Comparison of ENCODE assay signal across 9 cellular contexts in the genomic region with DNA sequence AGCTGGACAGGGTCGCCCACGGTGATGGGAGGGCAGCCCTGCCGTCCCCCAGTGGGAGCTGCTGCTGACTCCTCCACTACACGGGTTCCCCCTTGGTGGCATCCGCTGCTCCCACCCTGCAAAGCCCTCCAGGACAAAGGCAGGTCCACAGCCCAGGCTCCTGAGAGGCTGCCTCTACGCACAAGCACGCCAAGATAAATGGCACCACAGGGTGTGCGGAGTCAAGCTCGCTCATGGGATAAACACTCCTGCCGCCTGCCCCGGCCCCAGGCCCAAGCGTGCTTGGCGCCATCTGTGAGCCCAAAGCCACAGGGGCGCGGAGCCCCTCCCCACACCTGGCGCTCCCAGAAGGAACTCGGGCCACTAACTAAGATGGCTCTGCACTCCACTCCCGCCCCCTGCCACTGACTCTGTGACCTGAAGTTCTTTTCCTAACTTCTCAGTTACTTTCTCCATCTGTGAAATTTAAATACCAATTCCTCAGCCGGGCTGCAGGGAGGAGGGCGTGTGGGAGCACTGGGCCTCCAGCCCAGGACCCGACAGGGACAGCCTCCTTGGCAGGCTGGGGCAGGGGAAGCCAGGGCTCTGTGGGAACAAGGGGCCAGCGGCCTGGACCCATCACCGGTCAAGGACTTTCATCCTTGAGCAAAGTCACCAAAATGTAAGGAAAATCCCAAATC. TPM values are rescaled to one million over a fixed set of nuclear protein-coding genes. Genes with fewer than 3 reads are reported as not detected.
DNase-seq lines count a peak whose midpoint lies in the region; ATAC-seq and TF ChIP-seq lines count a peak whose summit lies in the region.
"Had no signal": no experiment of that assay in that cellular context is flagged by ENCODE, and none has a peak within 500 bp of the region (broad histone marks: within the 10 kb centered on the region; RNA-seq: fewer than 3 reads in every experiment).

No MANE protein-coding gene starts in this region.

- H3K9ac ChIP-seq in mesendoderm (ENCODE audit: low read length), result no peak overlapping the region

- no peak overlapping the region for H3K18ac ChIP-seq in mesendoderm (ENCODE audit: low read length)

- no peak for TF ChIP-seq POLR2A in heart left ventricle (IDR thresholded peaks at IDR 0.05)
- no peak for TF ChIP-seq POLR2A in gastrocnemius medialis (IDR thresholded peaks at IDR 0.05)

- H3K4me2 ChIP-seq in mesendoderm (ENCODE audit: low read length), result no peak overlapping the region

- H2BK15ac ChIP-seq in mesendoderm (replicated peaks; ENCODE audit: low read depth), result no peak overlapping the region

- H2BK5ac ChIP-seq in mesendoderm (ENCODE audit: low read length), result no peak overlapping the region

- peak overlapping the region; percentile 69 for H3K4me3 ChIP-seq in GM12865 (ENCODE audit: low read depth, low read length)
- H3K4me3 ChIP-seq in heart left ventricle, result peak overlapping the region in 8 of 12 donors; percentile 3 to 40 (median 23)
- peak overlapping the region in 3 of 4 donors; percentile 7 to 30 (median 13) for H3K4me3 ChIP-seq in gastrocnemius medialis
- no peak overlapping the region for H3K4me3 ChIP-seq in mesendoderm (ENCODE audit: low read length)

- H3K9me3 Mint-ChIP-seq in WTC11 (no peaks in the 10 kb centered on the region), Calu3 (ENCODE audit: low read depth, unreplicated experiment) (no peaks in the 10 kb centered on the region)

- BruUV-seq in Calu3 (replicated peaks; lab: Mats Ljungman, UMichigan), result no TSS peak

- no peaks in the 10 kb centered on the region for H3K27me3 ChIP-seq in heart left ventricle
- H3K27me3 ChIP-seq in gastrocnemius medialis, result no peaks in the 10 kb centered on the region
- no peaks in the 10 kb centered on the region for H3K27me3 ChIP-seq in mesendoderm (ENCODE audit: insufficient read depth, low read length, poor library complexity)

- no peaks in the 10 kb centered on the region for H3K79me2 ChIP-seq in mesendoderm (ENCODE audit: control insufficient read depth, insufficient read depth, low read length)

- no peak overlapping the region for H2BK120ac ChIP-seq in mesendoderm (ENCODE audit: low read depth, low read length)

- in situ Hi-C loops in gastrocnemius medialis (cut with MboI; ENCODE audit: low sequenced_read_pairs in 4 of 4), result no loop called here

- CTCF ChIA-PET in WTC11 (lab: Charles Lee) (interaction anchor here (0.6 to 7.2 kb wide), 12 partner anchors 11 to 1025 kb away, joined by 3 to 97 read pairs (median 4); partner anchors contain the start of genes BATF2, CDC42BPG, EHD1 and FIBP), Calu3 (lab: Charles Lee) (no interaction called here)

- no peaks in the 10 kb centered on the region; the same call in 1 of the 2 replicates for H3K36me3 Mint-ChIP-seq in WTC11
- peaks cover 34% of the 10 kb centered on the region for H3K36me3 Mint-ChIP-seq in Calu3 (ENCODE audit: insufficient read depth, unreplicated experiment)

- H3K27me3 Mint-ChIP-seq in WTC11 (ENCODE audit: low read depth) (no peaks in the 10 kb centered on the region), Calu3 (ENCODE audit: unreplicated experiment) (no peaks in the 10 kb centered on the region)

- no peak for TF ChIP-seq CTCF in GM12865 (IDR thresholded peaks at IDR 0.05; ENCODE audit: insufficient read depth, low read depth, low read length, missing control alignments)
- no peak for TF ChIP-seq CTCF in WTC11 (IDR thresholded peaks at IDR 0.05)
- no peak for TF ChIP-seq CTCF in heart left ventricle (IDR thresholded peaks at IDR 0.05)
- no peak for TF ChIP-seq CTCF in gastrocnemius medialis (IDR thresholded peaks at IDR 0.05 in 4 of 5, conservative IDR thresholded peaks at IDR 0.05 in 1 of 5)
- TF ChIP-seq CTCF in Calu3 (IDR thresholded peaks at IDR 0.05; ENCODE audit: unreplicated experiment), result no peak

- whole genome bisulfite sequencing in heart left ventricle, 4 donors, result 42 to 64% (median 55%) methylated on average over 13 to 23 of the region's 23 CpGs
- WGBS in mesendoderm (ENCODE audit: extremely low coverage, insufficient coverage, low lambda C conversion rate), result no CpG with 5 or more reads among the region's 23 CpGs

- no peak overlapping the region for H3K4ac ChIP-seq in mesendoderm (ENCODE audit: low read depth, low read length)

- H3K9me3 ChIP-seq in heart left ventricle (no peaks in the 10 kb centered on the region), gastrocnemius medialis (no peaks in the 10 kb centered on the region)

- no peak overlapping the region for H2AK5ac ChIP-seq in mesendoderm (ENCODE audit: low read length)

- intact Hi-C loops in heart left ventricle (cut with DNase I) (loop anchor here in 1 of 10 donors (2.0 kb wide), 1 partner anchor 13 kb away; no protein-coding TSS in a partner anchor), gastrocnemius medialis (cut with DNase I; ENCODE audit: low total_unique reads) (loop anchor here (1.0 kb wide), 1 partner anchor 15 kb away; the partner anchor contains the start of gene EHD1), Calu3 (cut with micrococcal nuclease; ENCODE audit: unreplicated experiment) (no loop called here)

- H3K23ac ChIP-seq in mesendoderm (ENCODE audit: low read length), result no peak overlapping the region

- no peak for DNase-seq in GM12865 (ENCODE audit: low read depth)
- DNase-seq in WTC11 (ENCODE audit: low spot score), result no peak
- DNase-seq in heart left ventricle, result peak in 3 of 5 donors; percentile 41 to 71 (median 63)
- no peak for DNase-seq in gastrocnemius medialis
- no peak for DNase-seq in stimulated activated CD4-positive, alpha-beta T cell treated with anti-CD3 and anti-CD28 coated beads, Interleukin-4, amount 100 ng/mL, for 24 hours
- no peak for DNase-seq in mesendoderm
- DNase-seq in Calu3, result no peak
- DNase-seq: NCI-H526 treated with DMSO at 0.1 percent for 48 hours had no signal

- POLR2A ChIA-PET in WTC11 (lab: Charles Lee), result interaction anchor here (1.0 to 1.1 kb wide), 2 partner anchors 15 kb away, joined by 3 read pairs; partner anchors contain the start of gene EHD1

- H3K4me1 Mint-ChIP-seq in WTC11 (peaks cover 17% of the 10 kb centered on the region), Calu3 (ENCODE audit: low read depth, unreplicated experiment) (peaks cover 26% of the 10 kb centered on the region)

- ATAC-seq in WTC11, result peak; percentile 20
- ATAC-seq in heart left ventricle, result peak in 3 of 4 donors; percentile 43 to 53 (median 47)
- peak in 1 of 2 donors; percentile 4 for ATAC-seq in gastrocnemius medialis
- no peak for ATAC-seq in HG02588 (IDR thresholded peaks at IDR 0.05; ENCODE audit: unreplicated experiment)

- H4K8ac ChIP-seq in mesendoderm (ENCODE audit: low read depth, low read length), result no peak overlapping the region

- no peak overlapping the region for H4K5ac ChIP-seq in mesendoderm (ENCODE audit: low read length)

- H3K79me1 ChIP-seq in mesendoderm (ENCODE audit: low read length), result peaks cover 6% of the 10 kb centered on the region

- H3K4me1 ChIP-seq in heart left ventricle (peaks cover 52 to 99% (median 79%) of the 10 kb centered on the region in 12 donors), gastrocnemius medialis (peaks cover 62 to 72% of the 10 kb centered on the region in 2 donors), mesendoderm (ENCODE audit: control insufficient read depth, low read depth, low read length) (no peaks in the 10 kb centered on the region)

- H3K56ac ChIP-seq in mesendoderm (ENCODE audit: low read length), result no peak overlapping the region

- H3K27ac Mint-ChIP-seq in WTC11, result peak overlapping the region; percentile 65; the same call in 1 of the 2 replicates
- no peak overlapping the region for H3K27ac Mint-ChIP-seq in Calu3 (ENCODE audit: unreplicated experiment)

- H3K36me3 ChIP-seq in heart left ventricle (peaks cover 0 to 36% (median 18%) of the 10 kb centered on the region in 9 donors), gastrocnemius medialis (no peaks in the 10 kb centered on the region), mesendoderm (ENCODE audit: control insufficient read depth, insufficient read depth, low read length) (no peaks in the 10 kb centered on the region)

- H3K27ac ChIP-seq in heart left ventricle (peak overlapping the region; percentile 77 to 99 (median 92)), gastrocnemius medialis (peak overlapping the region; percentile 88 to 94 (median 93)), mesendoderm (ENCODE audit: low read depth, low read length) (no peak overlapping the region)

- H3K4me3 Mint-ChIP-seq in WTC11, result no peak overlapping the region
- H3K4me3 Mint-ChIP-seq in Calu3 (ENCODE audit: low read depth, unreplicated experiment), result no peak overlapping the region

RNA-seq across cellular contexts. Expression of gene EHD1, which starts 14.9 kb away (rescaled TPM):
- total RNA-seq in WTC11 (2021), result 29.9 to 38.1 TPM (median 35.2 TPM) in 3 replicates
- total RNA-seq in heart left ventricle, result 100 to 1,000 TPM in 1 of 9 donors, 10 to 100 TPM in 8; 38.2 to 102 (median 58.2) TPM
- polyA plus RNA-seq in heart left ventricle, result 10 to 100 TPM; 27.9 to 50.4 TPM
- 10 to 100 TPM; 24.8 to 46.2 (median 31.3) TPM for total RNA-seq in gastrocnemius medialis
- 21.1 TPM for polyA plus RNA-seq in mesendoderm (2013, experiment 1 of 2)
- polyA plus RNA-seq in mesendoderm (2013, experiment 2 of 2), result 21.9 TPM
- 92.8 and 101 TPM in 2 replicates for total RNA-seq in Calu3 (2022)

RNA-seq across cellular contexts. Expression of gene CDC42BPG, which starts 19.1 kb away (rescaled TPM):
- total RNA-seq in WTC11 (2021), result 14.9 to 21.6 TPM (median 17.3 TPM) in 3 replicates
- total RNA-seq in heart left ventricle, result under 1 TPM in 8 of 9 donors, not detected in 1; 0.12 to 0.50 (median 0.26) TPM
- under 1 TPM; 0.12 to 0.15 TPM for polyA plus RNA-seq in heart left ventricle
- under 1 TPM in 2 of 4 donors, not detected in 2; 0.15 to 0.19 TPM for total RNA-seq in gastrocnemius medialis
- polyA plus RNA-seq in mesendoderm (2013, experiment 1 of 2), result 3.2 TPM
- polyA plus RNA-seq in mesendoderm (2013, experiment 2 of 2), result 3.4 TPM
- 26.5 and 33.0 TPM in 2 replicates for total RNA-seq in Calu3 (2022)

RNA-seq across cellular contexts. Expression of gene MEN1, which starts 53.2 kb away (rescaled TPM):
- total RNA-seq in WTC11 (2021) (47.1 to 53.3 TPM (median 51.2 TPM) in 3 replicates), heart left ventricle (10 to 100 TPM in 4 of 9 donors, 1 to 10 TPM in 5; 6.6 to 15.0 (median 9.0) TPM), gastrocnemius medialis (10 to 100 TPM in 2 of 4 donors, 1 to 10 TPM in 2; 7.4 to 12.2 (median 9.8) TPM), Calu3 (2022) (39.8 and 41.0 TPM in 2 replicates)
- polyA plus RNA-seq in heart left ventricle, result 10 to 100 TPM in 1 of 2 donors, 1 to 10 TPM in 1; 7.2 to 15.2 TPM
- polyA plus RNA-seq in mesendoderm (2013, experiment 1 of 2), result 46.1 TPM
- 44.6 TPM for polyA plus RNA-seq in mesendoderm (2013, experiment 2 of 2)

RNA-seq across cellular contexts. Expression of gene ATG2A, which starts 53.5 kb away (rescaled TPM):
- 25.2 to 31.4 TPM (median 27.6 TPM) in 3 replicates for total RNA-seq in WTC11 (2021)
- total RNA-seq in heart left ventricle, result 10 to 100 TPM; 11.4 to 38.5 (median 18.4) TPM
- 10 to 100 TPM; 12.8 to 16.1 TPM for polyA plus RNA-seq in heart left ventricle
- total RNA-seq in gastrocnemius medialis, result 10 to 100 TPM; 10.7 to 97.5 (median 37.9) TPM
- 5.1 TPM for polyA plus RNA-seq in mesendoderm (2013, experiment 1 of 2)
- 5.4 TPM for polyA plus RNA-seq in mesendoderm (2013, experiment 2 of 2)
- 29.6 and 35.8 TPM in 2 replicates for total RNA-seq in Calu3 (2022)

Comparison
In these comparisons a context has a peak if more than half of its experiments do, and no peak if none do; other contexts are left out.
1. DNase-seq: peak in heart left ventricle (3 of 5); none in GM12865 (single experiment), WTC11 (single experiment), gastrocnemius medialis (0 of 2), stimulated activated CD4-positive, alpha-beta T cell treated with anti-CD3 and anti-CD28 coated beads, Interleukin-4, amount 100 ng/mL, for 24 hours (single experiment), mesendoderm (single experiment) and Calu3 (single experiment).
2. RNA of gene CDC42BPG, which starts 19.1 kb away (total RNA-seq): 26.5 to 33.0 TPM in Calu3 and 14.9 to 21.6 TPM in WTC11; 0.12 to 0.50 TPM in heart left ventricle and 0.15 to 0.19 TPM in gastrocnemius medialis; every median in the first group is over 10 times any median in the second.